1 cellular context compared by ENCODE assay signal in genomic region chr10:116961305-116962251, GRCh38.
TF ChIP-seq lines count a peak whose summit lies in the region.

No MANE protein-coding gene starts in this region.

TF ChIP-seq in neural cell, 6 proteins besides CTCF, POLR2A, EP300 and RAD21:
- TF ChIP-seq REST (IDR thresholded peaks at IDR 0.05; ENCODE audit: borderline replicate concordance) (peak; percentile 34), EZH2 (IDR thresholded peaks at IDR 0.05; ENCODE audit: borderline replicate concordance, insufficient read depth, low read length, poor library complexity, severe bottlenecking) (no peak), SMC3 (conservative IDR thresholded peaks at IDR 0.05; ENCODE audit: poor library complexity) (peak; percentile 15), TAF1 (IDR thresholded peaks at IDR 0.05; ENCODE audit: low read depth) (no peak), POLR2AphosphoS5 (IDR thresholded peaks at IDR 0.05) (peak; percentile 98)
